In the genomic region with DNA sequence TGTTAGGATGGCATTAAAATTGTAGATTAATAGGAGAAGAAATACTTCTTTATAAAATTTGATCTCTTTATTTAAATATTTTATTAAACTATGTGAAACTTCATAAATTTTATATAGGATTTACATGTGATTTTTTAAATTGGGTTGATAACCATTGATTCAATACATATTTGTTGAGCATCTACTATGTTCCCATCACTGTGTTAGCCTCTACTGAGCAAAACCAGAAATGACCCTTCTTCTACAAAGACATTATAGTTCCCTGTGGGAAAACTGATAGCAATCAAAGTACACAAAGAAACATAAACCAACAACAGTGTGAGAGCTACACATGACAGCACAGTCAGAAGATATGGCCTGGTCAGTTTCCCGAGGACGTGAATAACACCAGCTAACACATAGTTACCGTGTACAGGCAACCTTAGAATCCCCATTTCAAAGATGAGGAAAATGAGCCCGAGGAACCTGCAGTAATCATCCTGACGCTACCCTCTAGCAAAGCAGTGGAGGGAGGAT, we compare ENCODE assay signal across 25 cellular contexts. TPM values are rescaled to one million over a fixed set of nuclear protein-coding genes. Genes with fewer than 3 reads are reported as not detected.
DNase-seq lines count a peak whose midpoint lies in the region; ATAC-seq, FAIRE-seq and TF ChIP-seq lines count a peak whose summit lies in the region.
"Had no signal": no experiment of that assay in that cellular context is flagged by ENCODE, and none has a peak within 500 bp of the region (broad histone marks: within the 10 kb centered on the region; RNA-seq: fewer than 3 reads in every experiment).

No MANE protein-coding gene starts in this region.

- ATAC-seq in GM19395 (IDR thresholded peaks at IDR 0.05; ENCODE audit: unreplicated experiment): no peak
- ATAC-seq: CD8-positive, alpha-beta T cell; GM12878 had no signal

- H3K9ac ChIP-seq in kidney (ENCODE audit: low read length in 2 of 2): no peak overlapping the region
- H3K9ac ChIP-seq: BLaER1 treated with 17β-estradiol and CSF1 and Interleukin-3, amounts not matched to agents 10 nM and 100 nM had no signal

- H3K36me3 ChIP-seq in kidney (ENCODE audit: control insufficient read depth in 1 of 2, insufficient read depth in 2 of 2, low read length in 2 of 2): no peaks in the 10 kb centered on the region

- H3K27ac ChIP-seq in kidney (ENCODE audit: low read depth in 2 of 2, low read length in 2 of 2) (no peak overlapping the region), coronary artery (no peak overlapping the region)
- H3K27ac ChIP-seq: BLaER1 treated with 17β-estradiol and CSF1 and Interleukin-3, amounts not matched to agents 10 nM and 100 nM; C4-2B had no signal

- DNase-seq in GM12892 (ENCODE audit: insufficient read length): no peak
- DNase-seq in HTR-8/SVneo (ENCODE audit: insufficient read length, low spot score): no peak
- no peak for DNase-seq in RCC 7860 (ENCODE audit: low spot score)
- DNase-seq in kidney: no peak
- DNase-seq in coronary artery (ENCODE audit: low spot score): no peak
- no peak for DNase-seq in stimulated activated CD8-positive, alpha-beta memory T cell treated with anti-CD3 and anti-CD28 coated beads, Interleukin-4, amount 100 ng/mL, for 48 hours
- DNase-seq in stimulated activated CD4-positive, alpha-beta T cell treated with anti-CD3 and anti-CD28 coated beads, Interleukin-15, amount 100 ng/mL, for 24 hours: no peak
- DNase-seq: 8988T; ACHN; Caco-2; Calu3; CD4-positive, alpha-beta T cell; CD8-positive, alpha-beta T cell; DMS 273 treated with DMSO at 0.1 percent for 48 hours; DMS153; DMS53; DMS79; DND-41; EL; GDM1 had no signal

- intact Hi-C loops in kidney (cut with DNase I): no loop called here

- TF ChIP-seq CTCF in kidney (IDR thresholded peaks at IDR 0.05; ENCODE audit: borderline replicate concordance, extremely low read depth, insufficient read depth): no peak
- no peak for TF ChIP-seq CTCF in coronary artery (IDR thresholded peaks at IDR 0.05)

- no peaks in the 10 kb centered on the region for H3K9me3 ChIP-seq in kidney (ENCODE audit: control insufficient read depth in 1 of 2, low read length in 2 of 2)

- no peaks in the 10 kb centered on the region for H3K4me1 ChIP-seq in kidney (ENCODE audit: control insufficient read depth in 1 of 2, insufficient read depth in 1 of 2, low read depth in 1 of 2, low read length in 2 of 2)

- H3K4me3 ChIP-seq in kidney (ENCODE audit: low read length in 2 of 2): no peak overlapping the region
- no peak overlapping the region for H3K4me3 ChIP-seq in coronary artery
- H3K4me3 ChIP-seq: BLaER1 treated with 17β-estradiol and CSF1 and Interleukin-3, amounts not matched to agents 10 nM and 100 nM; GM12878 had no signal

- TF ChIP-seq POLR2A in GM12892 (IDR thresholded peaks at IDR 0.05; ENCODE audit: low read depth, low read length): no peak

- FAIRE-seq in GM12892 (lab: Jason Lieb, UNC): peak; percentile 84
- peak; percentile 49 for FAIRE-seq in HTR-8/SVneo (lab: Jason Lieb, UNC)
- peak; percentile 62 for FAIRE-seq in RCC 7860 (lab: Jason Lieb, UNC)
- FAIRE-seq in kidney (lab: Jason Lieb, UNC): peak; percentile 61
- FAIRE-seq: GM12878, GM19239 had no signal

RNA-seq across cellular contexts. Expression of gene TTC13, which starts 12.2 kb away (rescaled TPM):
- 13.1 TPM for polyA plus RNA-seq in GM12892 (2012; ENCODE audit: missing spikeins)
- 15.6 TPM for total RNA-seq in kidney
- 4.2 TPM for polyA plus RNA-seq in kidney (ENCODE audit: insufficient read depth, low read depth, low replicate concordance)

RNA-seq across cellular contexts. Expression of gene ARV1, which starts 12.5 kb away (rescaled TPM):
- 21.6 TPM for polyA plus RNA-seq in GM12892 (2012; ENCODE audit: missing spikeins)
- 21.1 TPM for total RNA-seq in kidney
- 38.5 TPM for polyA plus RNA-seq in kidney (ENCODE audit: insufficient read depth, low read depth, low replicate concordance)
